Comparison of ENCODE assay signal across 9 cellular contexts in genomic region chr17:8287651-8288335, GRCh38. TPM values are rescaled to one million over a fixed set of nuclear protein-coding genes. Genes with fewer than 3 reads are reported as not detected.
DNase-seq lines count a peak whose midpoint lies in the region; ATAC-seq and TF ChIP-seq lines count a peak whose summit lies in the region.
"Had no signal": no experiment of that assay in that cellular context is flagged by ENCODE, and none has a peak within 500 bp of the region (broad histone marks: within the 10 kb centered on the region; RNA-seq: fewer than 3 reads in every experiment).

No MANE protein-coding gene starts in this region.

- CTCF ChIA-PET in activated B cell treated with CpG ODN at 0.5 μM for 24 hours (lab: Charles Lee), result interaction anchor here (1.0 kb wide), 1 partner anchor 38 kb away, joined by 4 read pairs; the partner anchor contains the start of gene PFAS

- WGBS in stomach, 5 donors, result 14 to 26% (median 21%) methylated on average over 19 of the region's 19 CpGs

- peaks cover 9% of the 10 kb centered on the region for H3K36me3 Mint-ChIP-seq in activated B cell treated with CpG ODN at 0.5 μM for 24 hours (ENCODE audit: low read depth)

- peaks cover 46% of the 10 kb centered on the region for H3K4me1 Mint-ChIP-seq in activated B cell treated with CpG ODN at 0.5 μM for 24 hours

- no peak for ATAC-seq in activated B cell treated with CpG ODN at 0.5 μM for 24 hours (ENCODE audit: low read depth)
- ATAC-seq in GM21528 (IDR thresholded peaks at IDR 0.05; ENCODE audit: low FRiP score, unreplicated experiment), result no peak
- no peak for ATAC-seq in GM18868 (IDR thresholded peaks at IDR 0.05; ENCODE audit: unreplicated experiment)

- TF ChIP-seq EP300 in stomach (IDR thresholded peaks at IDR 0.05), result no peak

- H3K4me1 ChIP-seq in stomach, result peaks cover 8 to 54% (median 46%) of the 10 kb centered on the region in 4 donors

- H3K27me3 ChIP-seq in stomach, result no peaks in the 10 kb centered on the region

- H3K36me3 ChIP-seq in stomach, result peaks cover 0 to 10% (median 0%) of the 10 kb centered on the region in 4 donors

- no peaks in the 10 kb centered on the region for H3K9me3 Mint-ChIP-seq in activated B cell treated with CpG ODN at 0.5 μM for 24 hours

- H3K27me3 Mint-ChIP-seq in activated B cell treated with CpG ODN at 0.5 μM for 24 hours, result no peaks in the 10 kb centered on the region

- no peak for TF ChIP-seq POLR2A in stomach (IDR thresholded peaks at IDR 0.05)

- H3K27ac Mint-ChIP-seq in activated B cell treated with CpG ODN at 0.5 μM for 24 hours, result peak overlapping the region; percentile 97

- TF ChIP-seq CTCF in activated B cell treated with CpG ODN at 0.5 μM for 24 hours (IDR thresholded peaks at IDR 0.05), result no peak
- TF ChIP-seq CTCF in stomach (IDR thresholded peaks at IDR 0.05), result no peak

- peak; percentile 5 for DNase-seq in NCI-H2107 treated with DMSO at 0.1 percent for 48 hours (lab: John Stamatoyannopoulos, UW; ENCODE audit: unreplicated experiment)
- no peak for DNase-seq in NCI-H2107 (lab: John Stamatoyannopoulos, UW)
- DNase-seq in activated B cell treated with CpG ODN at 0.5 μM for 24 hours, result no peak
- peak; percentile 66 for DNase-seq in stomach
- DNase-seq in NCI-H187 (lab: John Stamatoyannopoulos, UW), result no peak

- intact Hi-C loops in activated B cell treated with CpG ODN at 0.5 μM for 24 hours (cut with micrococcal nuclease), result loop anchor here (1.0 to 5.0 kb wide), 5 partner anchors 38 to 444 kb away; partner anchors contain the start of genes ALOXE3, CNTROB, PFAS and TRAPPC1
- intact Hi-C loops in stomach (cut with DNase I; ENCODE audit: low total_unique reads), result no loop called here

- POLR2A ChIA-PET in activated B cell treated with CpG ODN at 0.5 μM for 24 hours (lab: Charles Lee), result interaction anchor here (0.8 to 2.2 kb wide), 9 partner anchors 40 to 168 kb away, joined by 4 to 45 read pairs (median 7); partner anchors contain the start of genes AURKB, BORCS6, CTC1 and PFAS

- H3K4me3 Mint-ChIP-seq in activated B cell treated with CpG ODN at 0.5 μM for 24 hours, result peak overlapping the region; percentile 98

- H3K9me3 ChIP-seq in stomach, result no peaks in the 10 kb centered on the region

- H3K27ac ChIP-seq in stomach, result peak overlapping the region; percentile 94 to 99 (median 95)

- peak overlapping the region; percentile 88 for H3K4me3 ChIP-seq in iPS-11a (ENCODE audit: low read depth, low read length)
- peak overlapping the region; percentile 68 to 86 (median 77) for H3K4me3 ChIP-seq in stomach

RNA-seq across cellular contexts. Expression of gene RANGRF, which starts 0.7 kb away (rescaled TPM):
- total RNA-seq in activated B cell treated with CpG ODN at 0.5 μM for 24 hours (50.1 and 50.9 TPM in 2 replicates), stomach (10 to 100 TPM in 1 of 5 donors, 1 to 10 TPM in 3, not detected in 1; 2.9 to 25.4 (median 7.6) TPM)
- polyA plus RNA-seq in stomach, result 10 to 100 TPM; 48.5 to 59.2 (median 54.1) TPM

RNA-seq across cellular contexts. Expression of gene SLC25A35, which starts 7.4 kb away (rescaled TPM):
- total RNA-seq in activated B cell treated with CpG ODN at 0.5 μM for 24 hours (6.7 and 7.3 TPM in 2 replicates), stomach (10 to 100 TPM in 1 of 5 donors, 1 to 10 TPM in 2, under 1 TPM in 1, not detected in 1; 0.55 to 25.9 (median 4.8) TPM)
- polyA plus RNA-seq in stomach, result 1 to 10 TPM; 4.0 to 7.3 (median 4.4) TPM

RNA-seq across cellular contexts. Expression of gene ARHGEF15, which starts 22.2 kb away (rescaled TPM):
- not detected in 2 replicates for total RNA-seq in activated B cell treated with CpG ODN at 0.5 μM for 24 hours
- total RNA-seq in stomach, result 100 to 1,000 TPM in 1 of 5 donors, 10 to 100 TPM in 2, 1 to 10 TPM in 2; 2.4 to 263 (median 11.0) TPM
- polyA plus RNA-seq in stomach, result 1 to 10 TPM; 2.8 to 5.7 (median 3.8) TPM
- total RNA-seq: T-helper 1 cell treated with Interleukin-12 subunit alpha and Interleukin-12 subunit beta and Interleukin-4 antibody, amounts not matched to agents 30 ng/mL and 1 ng/mL, for 36 hours had no signal

RNA-seq across cellular contexts. Expression of gene PFAS, which starts 38.7 kb away (rescaled TPM):
- total RNA-seq in activated B cell treated with CpG ODN at 0.5 μM for 24 hours (121 and 126 TPM in 2 replicates), stomach (10 to 100 TPM in 4 of 5 donors, 1 to 10 TPM in 1; 5.9 to 68.7 (median 25.3) TPM)
- 10 to 100 TPM in 1 of 3 donors, 1 to 10 TPM in 2; 4.6 to 10.2 (median 6.3) TPM for polyA plus RNA-seq in stomach

RNA-seq across cellular contexts. Expression of gene CTC1, which starts 39.9 kb away (rescaled TPM):
- 121 and 136 TPM in 2 replicates for total RNA-seq in activated B cell treated with CpG ODN at 0.5 μM for 24 hours
- 100 to 1,000 TPM in 1 of 5 donors, 10 to 100 TPM in 4; 12.9 to 105 (median 40.1) TPM for total RNA-seq in stomach
- polyA plus RNA-seq in stomach, result 1 to 10 TPM; 3.7 to 9.9 (median 9.7) TPM

Comparison
In these comparisons a context has a peak if more than half of its experiments do, and no peak if none do; other contexts are left out.
1. DNase-seq: peak in NCI-H2107 treated with DMSO at 0.1 percent for 48 hours (single experiment) and stomach (single experiment); none in NCI-H2107 (single experiment), activated B cell treated with CpG ODN at 0.5 μM for 24 hours (single experiment) and NCI-H187 (0 of 2).